ENCODE assay signal across 8 cellular contexts in genomic region chr6:170087946-170088348, GRCh38.
DNase-seq lines count a peak whose midpoint lies in the region; ATAC-seq and TF ChIP-seq lines count a peak whose summit lies in the region.

No MANE protein-coding gene starts in this region.

- H3K9me3 ChIP-seq in sigmoid colon (no peaks in the 10 kb centered on the region), A673 (ENCODE audit: low read depth, low read length, poor library complexity, severe bottlenecking) (no peaks in the 10 kb centered on the region)

- intact Hi-C loops in sigmoid colon (cut with DNase I) (loop anchor here (5.0 kb wide), 1 partner anchor 66 kb away; no protein-coding TSS in a partner anchor), A673 (cut with micrococcal nuclease; ENCODE audit: unreplicated experiment) (no loop called here)

- TF ChIP-seq EP300 in sigmoid colon (IDR thresholded peaks at IDR 0.05), result no peak

- ATAC-seq in HG02623 (IDR thresholded peaks at IDR 0.05; ENCODE audit: unreplicated experiment), result peak; percentile 61
- peak; percentile 62 for ATAC-seq in activated naive CD8-positive, alpha-beta T cell treated with anti-CD3 and anti-CD28 coated beads, Interleukin-2, amount 50 U/mL, for 24 hours

- no peaks in the 10 kb centered on the region for H3K36me3 Mint-ChIP-seq in activated naive CD8-positive, alpha-beta T cell treated with anti-CD3 and anti-CD28 coated beads, Interleukin-2, amount 50 U/mL, for 24 hours (ENCODE audit: low read depth)

- no peak for TF ChIP-seq POLR2A in sigmoid colon (IDR thresholded peaks at IDR 0.05)

- WGBS in sigmoid colon, 2 donors, result 51 to 78% methylated on average over 28 of the region's 28 CpGs

- no TSS peak for BruUV-seq in A673 (replicated peaks; lab: Mats Ljungman, UMichigan)

- H3K4me1 Mint-ChIP-seq in activated naive CD8-positive, alpha-beta T cell treated with anti-CD3 and anti-CD28 coated beads, Interleukin-2, amount 50 U/mL, for 24 hours, result peaks cover 39% of the 10 kb centered on the region

- POLR2A ChIA-PET in A673 (lab: Charles Lee; ENCODE audit: low non-redundant PET), result no interaction called here

- CTCF ChIA-PET in A673 (lab: Charles Lee), result no interaction called here

- H3K27me3 ChIP-seq in sigmoid colon (no peaks in the 10 kb centered on the region), A673 (replicated peaks; ENCODE audit: insufficient read depth, low read depth, low read length, poor library complexity) (no peaks in the 10 kb centered on the region)

- TF ChIP-seq CTCF in GM12864 (IDR thresholded peaks at IDR 0.05; ENCODE audit: low read depth, low read length, missing control alignments) (no peak), sigmoid colon (IDR thresholded peaks at IDR 0.05) (no peak), A673 (conservative IDR thresholded peaks at IDR 0.05; ENCODE audit: low read depth, low read length) (no peak)

- H3K27me3 Mint-ChIP-seq in activated naive CD8-positive, alpha-beta T cell treated with anti-CD3 and anti-CD28 coated beads, Interleukin-2, amount 50 U/mL, for 24 hours, result no peaks in the 10 kb centered on the region

- H3K4me3 ChIP-seq in GM12864 (ENCODE audit: low read depth, low read length) (peak overlapping the region; percentile 46), sigmoid colon (no peak overlapping the region), A673 (ENCODE audit: low read depth, low read length, poor library complexity, severe bottlenecking) (no peak overlapping the region)

- H3K36me3 ChIP-seq in sigmoid colon (no peaks in the 10 kb centered on the region), A673 (ENCODE audit: insufficient read depth, low read length, poor library complexity, severe bottlenecking) (no peaks in the 10 kb centered on the region)

- H3K27ac ChIP-seq in sigmoid colon (no peak overlapping the region), A673 (ENCODE audit: low read depth, low read length, poor library complexity, severe bottlenecking) (no peak overlapping the region)

- peak overlapping the region; percentile 89 for H3K4me3 Mint-ChIP-seq in activated naive CD8-positive, alpha-beta T cell treated with anti-CD3 and anti-CD28 coated beads, Interleukin-2, amount 50 U/mL, for 24 hours

- DNase-seq in GM12864 (ENCODE audit: low read depth) (no peak), RPMI8226 (peak; percentile 58), sigmoid colon (peak; percentile 63), A673 (ENCODE audit: low spot score) (no peak), NCI-H1105 (lab: John Stamatoyannopoulos, UW) (no peak), iPS-NIHi7 (ENCODE audit: extremely low spot score) (no peak)
- DNase-seq in activated naive CD8-positive, alpha-beta T cell treated with anti-CD3 and anti-CD28 coated beads, Interleukin-2, amount 50 U/mL, for 24 hours, result peak; percentile 68

- peak overlapping the region; percentile 99 for H3K27ac Mint-ChIP-seq in activated naive CD8-positive, alpha-beta T cell treated with anti-CD3 and anti-CD28 coated beads, Interleukin-2, amount 50 U/mL, for 24 hours

- H3K4me1 ChIP-seq in sigmoid colon (peaks cover 0 to 23% (median 3%) of the 10 kb centered on the region in 4 donors), A673 (ENCODE audit: insufficient read depth, low read length, poor library complexity, severe bottlenecking) (no peaks in the 10 kb centered on the region)

- no peaks in the 10 kb centered on the region for H3K9me3 Mint-ChIP-seq in activated naive CD8-positive, alpha-beta T cell treated with anti-CD3 and anti-CD28 coated beads, Interleukin-2, amount 50 U/mL, for 24 hours

Comparison
In these comparisons a context has a peak if more than half of its experiments do, and no peak if none do; other contexts are left out.
1. DNase-seq: peak in RPMI8226 (single experiment), activated naive CD8-positive, alpha-beta T cell treated with anti-CD3 and anti-CD28 coated beads, Interleukin-2, amount 50 U/mL, for 24 hours (single experiment) and sigmoid colon (single experiment); none in GM12864 (single experiment), A673 (single experiment), NCI-H1105 (single experiment) and iPS-NIHi7 (single experiment).